In the genomic region with DNA sequence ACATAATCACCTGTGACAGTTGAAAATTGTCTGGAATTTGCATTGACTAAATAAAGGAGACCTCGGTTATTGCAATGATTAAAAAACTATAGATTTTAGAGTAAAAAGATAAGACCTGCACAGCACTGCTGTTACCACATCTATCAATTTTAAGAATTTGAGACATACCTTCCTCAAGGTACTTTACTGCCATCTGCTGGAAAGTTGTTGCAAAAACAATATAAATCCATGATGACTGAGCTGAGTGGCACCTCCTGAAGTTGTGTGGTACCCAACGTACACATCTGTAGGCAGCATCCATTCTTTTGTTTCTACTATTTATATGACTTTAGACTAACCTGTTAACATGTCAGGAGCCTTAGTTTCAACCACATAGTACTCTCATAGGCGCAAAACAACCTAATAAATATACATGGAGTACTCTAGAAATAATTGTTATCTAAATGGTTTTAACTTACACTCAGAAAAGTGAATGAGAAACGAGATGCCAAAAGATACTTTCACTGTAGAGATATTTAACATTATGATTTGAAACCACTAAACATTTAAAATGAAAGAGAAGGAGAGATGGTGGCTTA, we compare ENCODE assay signal across 8 cellular contexts.
DNase-seq lines count a peak whose midpoint lies in the region; ATAC-seq and TF ChIP-seq lines count a peak whose summit lies in the region.

No MANE protein-coding gene starts in this region.

- in situ Hi-C loops in G401 (cut with HindIII; ENCODE audit: low sequenced_read_pairs): no loop called here

- H3K4me1 ChIP-seq in GM23338 (ENCODE audit: insufficient read depth): no peaks in the 10 kb centered on the region

- H3K4me1 Mint-ChIP-seq in GM23338 (no peaks in the 10 kb centered on the region), naive B cell (no peaks in the 10 kb centered on the region)

- no peak overlapping the region for H3K4me2 ChIP-seq in GM23338

- peaks cover 17% of the 10 kb centered on the region for H3K36me3 ChIP-seq in GM23338 (ENCODE audit: insufficient read depth)

- H3K27ac Mint-ChIP-seq in GM23338 (no peak overlapping the region), naive B cell (no peak overlapping the region)

- no peaks in the 10 kb centered on the region for H3K27me3 ChIP-seq in GM23338 (ENCODE audit: insufficient read depth)

- H3K36me3 Mint-ChIP-seq in GM23338 (ENCODE audit: low read depth): peaks cover 68% of the 10 kb centered on the region
- H3K36me3 Mint-ChIP-seq in naive B cell: no peaks in the 10 kb centered on the region

- TF ChIP-seq CTCF in GM23338 (conservative IDR thresholded peaks at IDR 0.05; ENCODE audit: low read depth in 2 of 2) (peak; percentile 65), epithelial cell of proximal tubule (conservative IDR thresholded peaks at IDR 0.05; ENCODE audit: low read depth, low read length) (peak; percentile 64)

- no peaks in the 10 kb centered on the region for H3K9me2 ChIP-seq in GM23338 (ENCODE audit: insufficient read depth)

- H3K27ac ChIP-seq in GM23338 (ENCODE audit: low read depth): no peak overlapping the region

- H3K4me3 Mint-ChIP-seq in GM23338: no peak overlapping the region
- H3K4me3 Mint-ChIP-seq in naive B cell: no peak overlapping the region

- DNase-seq in G401 (ENCODE audit: low spot score): peak; percentile 77
- peak; percentile 77 for DNase-seq in GM23338 (ENCODE audit: low spot score)
- peak; percentile 37 for DNase-seq in NCI-H1092 (lab: John Stamatoyannopoulos, UW)
- peak; percentile 33 to 41 for DNase-seq in SHP77 (lab: John Stamatoyannopoulos, UW)
- no peak for DNase-seq in epithelial cell of proximal tubule (ENCODE audit: low read depth)
- peak; percentile 36 for DNase-seq in naive B cell
- no peak for DNase-seq in NCI-H1048 (lab: John Stamatoyannopoulos, UW)

- ATAC-seq in GM23338 (peak; percentile 54), naive B cell (ENCODE audit: low read depth in 2 of 2) (peak; percentile 38 to 54), HG02970 (IDR thresholded peaks at IDR 0.05; ENCODE audit: low FRiP score, unreplicated experiment) (no peak)

- H4K20me1 ChIP-seq in GM23338 (replicated peaks; ENCODE audit: insufficient read depth): no peaks in the 10 kb centered on the region

- no peaks in the 10 kb centered on the region for H3K79me2 ChIP-seq in GM23338 (replicated peaks; ENCODE audit: insufficient read depth)

- H3K9me3 Mint-ChIP-seq in GM23338 (no peaks in the 10 kb centered on the region), naive B cell (no peaks in the 10 kb centered on the region)

- H3K27me3 Mint-ChIP-seq in GM23338 (ENCODE audit: insufficient read depth, low read depth, poor library complexity) (peaks cover 7% of the 10 kb centered on the region), naive B cell (no peaks in the 10 kb centered on the region)

- H2AFZ ChIP-seq in GM23338: no peak overlapping the region

- H3F3A ChIP-seq in GM23338 (replicated peaks; ENCODE audit: low read depth): no peaks in the 10 kb centered on the region

- H3K4me3 ChIP-seq in GM23338 (no peak overlapping the region), epithelial cell of proximal tubule (ENCODE audit: low read depth, low read length) (no peak overlapping the region)

TF ChIP-seq in GM23338, 12 proteins besides CTCF, POLR2A, EP300 and RAD21 (continues in another document):
- TF ChIP-seq ZNF114 (CRISPR knock-in tag; IDR thresholded peaks at IDR 0.05) (no peak), EZH2phosphoT487 (IDR thresholded peaks at IDR 0.05; ENCODE audit: unreplicated experiment) (no peak), ZNF331 (CRISPR knock-in tag; IDR thresholded peaks at IDR 0.05; ENCODE audit: low read depth) (no peak), STAT1 (IDR thresholded peaks at IDR 0.05; ENCODE audit: unreplicated experiment) (no peak), POLR2AphosphoS5 (IDR thresholded peaks at IDR 0.05; ENCODE audit: low read depth) (no peak), EZH2 (IDR thresholded peaks at IDR 0.05; ENCODE audit: low read depth, unreplicated experiment) (no peak)
- TF ChIP-seq, protein P1, sequence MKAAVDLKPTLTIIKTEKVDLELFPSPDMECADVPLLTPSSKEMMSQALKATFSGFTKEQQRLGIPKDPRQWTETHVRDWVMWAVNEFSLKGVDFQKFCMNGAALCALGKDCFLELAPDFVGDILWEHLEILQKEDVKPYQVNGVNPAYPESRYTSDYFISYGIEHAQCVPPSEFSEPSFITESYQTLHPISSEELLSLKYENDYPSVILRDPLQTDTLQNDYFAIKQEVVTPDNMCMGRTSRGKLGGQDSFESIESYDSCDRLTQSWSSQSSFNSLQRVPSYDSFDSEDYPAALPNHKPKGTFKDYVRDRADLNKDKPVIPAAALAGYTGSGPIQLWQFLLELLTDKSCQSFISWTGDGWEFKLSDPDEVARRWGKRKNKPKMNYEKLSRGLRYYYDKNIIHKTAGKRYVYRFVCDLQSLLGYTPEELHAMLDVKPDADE (IDR thresholded peaks at IDR 0.05): no peak
- TF ChIP-seq, protein P2, sequence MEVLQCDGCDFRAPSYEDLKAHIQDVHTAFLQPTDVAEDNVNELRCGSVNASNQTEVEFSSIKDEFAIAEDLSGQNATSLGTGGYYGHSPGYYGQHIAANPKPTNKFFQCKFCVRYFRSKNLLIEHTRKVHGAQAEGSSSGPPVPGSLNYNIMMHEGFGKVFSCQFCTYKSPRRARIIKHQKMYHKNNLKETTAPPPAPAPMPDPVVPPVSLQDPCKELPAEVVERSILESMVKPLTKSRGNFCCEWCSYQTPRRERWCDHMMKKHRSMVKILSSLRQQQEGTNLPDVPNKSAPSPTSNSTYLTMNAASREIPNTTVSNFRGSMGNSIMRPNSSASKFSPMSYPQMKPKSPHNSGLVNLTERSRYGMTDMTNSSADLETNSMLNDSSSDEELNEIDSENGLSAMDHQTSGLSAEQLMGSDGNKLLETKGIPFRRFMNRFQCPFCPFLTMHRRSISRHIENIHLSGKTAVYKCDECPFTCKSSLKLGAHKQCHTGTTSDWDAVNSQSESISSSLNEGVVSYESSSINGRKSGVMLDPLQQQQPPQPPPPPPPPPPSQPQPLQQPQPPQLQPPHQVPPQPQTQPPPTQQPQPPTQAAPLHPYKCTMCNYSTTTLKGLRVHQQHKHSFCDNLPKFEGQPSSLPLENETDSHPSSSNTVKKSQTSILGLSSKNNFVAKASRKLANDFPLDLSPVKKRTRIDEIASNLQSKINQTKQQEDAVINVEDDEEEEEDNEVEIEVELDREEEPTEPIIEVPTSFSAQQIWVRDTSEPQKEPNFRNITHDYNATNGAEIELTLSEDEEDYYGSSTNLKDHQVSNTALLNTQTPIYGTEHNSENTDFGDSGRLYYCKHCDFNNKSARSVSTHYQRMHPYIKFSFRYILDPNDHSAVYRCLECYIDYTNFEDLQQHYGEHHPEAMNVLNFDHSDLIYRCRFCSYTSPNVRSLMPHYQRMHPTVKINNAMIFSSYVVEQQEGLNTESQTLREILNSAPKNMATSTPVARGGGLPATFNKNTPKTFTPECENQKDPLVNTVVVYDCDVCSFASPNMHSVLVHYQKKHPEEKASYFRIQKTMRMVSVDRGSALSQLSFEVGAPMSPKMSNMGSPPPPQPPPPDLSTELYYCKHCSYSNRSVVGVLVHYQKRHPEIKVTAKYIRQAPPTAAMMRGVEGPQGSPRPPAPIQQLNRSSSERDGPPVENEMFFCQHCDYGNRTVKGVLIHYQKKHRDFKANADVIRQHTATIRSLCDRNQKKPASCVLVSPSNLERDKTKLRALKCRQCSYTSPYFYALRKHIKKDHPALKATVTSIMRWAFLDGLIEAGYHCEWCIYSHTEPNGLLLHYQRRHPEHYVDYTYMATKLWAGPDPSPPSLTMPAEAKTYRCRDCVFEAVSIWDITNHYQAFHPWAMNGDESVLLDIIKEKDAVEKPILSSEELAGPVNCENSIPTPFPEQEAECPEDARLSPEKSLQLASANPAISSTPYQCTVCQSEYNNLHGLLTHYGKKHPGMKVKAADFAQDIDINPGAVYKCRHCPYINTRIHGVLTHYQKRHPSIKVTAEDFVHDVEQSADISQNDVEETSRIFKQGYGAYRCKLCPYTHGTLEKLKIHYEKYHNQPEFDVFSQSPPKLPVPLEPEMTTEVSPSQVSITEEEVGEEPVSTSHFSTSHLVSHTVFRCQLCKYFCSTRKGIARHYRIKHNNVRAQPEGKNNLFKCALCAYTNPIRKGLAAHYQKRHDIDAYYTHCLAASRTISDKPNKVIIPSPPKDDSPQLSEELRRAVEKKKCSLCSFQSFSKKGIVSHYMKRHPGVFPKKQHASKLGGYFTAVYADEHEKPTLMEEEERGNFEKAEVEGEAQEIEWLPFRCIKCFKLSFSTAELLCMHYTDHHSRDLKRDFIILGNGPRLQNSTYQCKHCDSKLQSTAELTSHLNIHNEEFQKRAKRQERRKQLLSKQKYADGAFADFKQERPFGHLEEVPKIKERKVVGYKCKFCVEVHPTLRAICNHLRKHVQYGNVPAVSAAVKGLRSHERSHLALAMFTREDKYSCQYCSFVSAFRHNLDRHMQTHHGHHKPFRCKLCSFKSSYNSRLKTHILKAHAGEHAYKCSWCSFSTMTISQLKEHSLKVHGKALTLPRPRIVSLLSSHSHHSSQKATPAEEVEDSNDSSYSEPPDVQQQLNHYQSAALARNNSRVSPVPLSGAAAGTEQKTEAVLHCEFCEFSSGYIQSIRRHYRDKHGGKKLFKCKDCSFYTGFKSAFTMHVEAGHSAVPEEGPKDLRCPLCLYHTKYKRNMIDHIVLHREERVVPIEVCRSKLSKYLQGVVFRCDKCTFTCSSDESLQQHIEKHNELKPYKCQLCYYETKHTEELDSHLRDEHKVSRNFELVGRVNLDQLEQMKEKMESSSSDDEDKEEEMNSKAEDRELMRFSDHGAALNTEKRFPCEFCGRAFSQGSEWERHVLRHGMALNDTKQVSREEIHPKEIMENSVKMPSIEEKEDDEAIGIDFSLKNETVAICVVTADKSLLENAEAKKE (CRISPR knock-in tag; IDR thresholded peaks at IDR 0.05): no peak

Comparison
In these comparisons a context has a peak if more than half of its experiments do, and no peak if none do; other contexts are left out.
1. DNase-seq: peak in G401 (single experiment), GM23338 (single experiment), NCI-H1092 (single experiment), SHP77 (2 of 2) and naive B cell (single experiment); none in epithelial cell of proximal tubule (single experiment) and NCI-H1048 (single experiment).